Comparison of ENCODE assay signal across 1 cellular context in genomic region chr16:69311533-69312388, GRCh38.
TF ChIP-seq lines count a peak whose summit lies in the region.

No MANE protein-coding gene starts in this region.

TF ChIP-seq in K562, 482 proteins besides CTCF, POLR2A, EP300 and RAD21 (continued from another document and continues in another):
- TF ChIP-seq ZNF140 (CRISPR knock-in tag; IDR thresholded peaks at IDR 0.05) = no peak
- TF ChIP-seq THAP7 (CRISPR knock-in tag; IDR thresholded peaks at IDR 0.05) = peak; percentile 72; the same call in 1 of the 2 replicates
- no peak for TF ChIP-seq NUFIP1 (IDR thresholded peaks at IDR 0.05; ENCODE audit: partially characterized antibody)
- TF ChIP-seq, protein P1, sequence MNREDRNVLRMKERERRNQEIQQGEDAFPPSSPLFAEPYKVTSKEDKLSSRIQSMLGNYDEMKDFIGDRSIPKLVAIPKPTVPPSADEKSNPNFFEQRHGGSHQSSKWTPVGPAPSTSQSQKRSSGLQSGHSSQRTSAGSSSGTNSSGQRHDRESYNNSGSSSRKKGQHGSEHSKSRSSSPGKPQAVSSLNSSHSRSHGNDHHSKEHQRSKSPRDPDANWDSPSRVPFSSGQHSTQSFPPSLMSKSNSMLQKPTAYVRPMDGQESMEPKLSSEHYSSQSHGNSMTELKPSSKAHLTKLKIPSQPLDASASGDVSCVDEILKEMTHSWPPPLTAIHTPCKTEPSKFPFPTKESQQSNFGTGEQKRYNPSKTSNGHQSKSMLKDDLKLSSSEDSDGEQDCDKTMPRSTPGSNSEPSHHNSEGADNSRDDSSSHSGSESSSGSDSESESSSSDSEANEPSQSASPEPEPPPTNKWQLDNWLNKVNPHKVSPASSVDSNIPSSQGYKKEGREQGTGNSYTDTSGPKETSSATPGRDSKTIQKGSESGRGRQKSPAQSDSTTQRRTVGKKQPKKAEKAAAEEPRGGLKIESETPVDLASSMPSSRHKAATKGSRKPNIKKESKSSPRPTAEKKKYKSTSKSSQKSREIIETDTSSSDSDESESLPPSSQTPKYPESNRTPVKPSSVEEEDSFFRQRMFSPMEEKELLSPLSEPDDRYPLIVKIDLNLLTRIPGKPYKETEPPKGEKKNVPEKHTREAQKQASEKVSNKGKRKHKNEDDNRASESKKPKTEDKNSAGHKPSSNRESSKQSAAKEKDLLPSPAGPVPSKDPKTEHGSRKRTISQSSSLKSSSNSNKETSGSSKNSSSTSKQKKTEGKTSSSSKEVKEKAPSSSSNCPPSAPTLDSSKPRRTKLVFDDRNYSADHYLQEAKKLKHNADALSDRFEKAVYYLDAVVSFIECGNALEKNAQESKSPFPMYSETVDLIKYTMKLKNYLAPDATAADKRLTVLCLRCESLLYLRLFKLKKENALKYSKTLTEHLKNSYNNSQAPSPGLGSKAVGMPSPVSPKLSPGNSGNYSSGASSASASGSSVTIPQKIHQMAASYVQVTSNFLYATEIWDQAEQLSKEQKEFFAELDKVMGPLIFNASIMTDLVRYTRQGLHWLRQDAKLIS (CRISPR knock-in tag; IDR thresholded peaks at IDR 0.05) = peak; percentile 77; the same call in 1 of the 2 replicates
- TF ChIP-seq FOSL1 (tag; conservative IDR thresholded peaks at IDR 0.05) = 0 out of 2 replicates have a peak, but pooled peaks have one; percentile 18
- TF ChIP-seq RFX7 (CRISPR knock-in tag; IDR thresholded peaks at IDR 0.05) = no peak
- TF ChIP-seq MAZ (CRISPR knock-in tag; conservative IDR thresholded peaks at IDR 0.05 in 1 of 2, IDR thresholded peaks at IDR 0.05 in 1 of 2) = 0 out of 4 replicates have a peak, but pooled peaks of 1 of the 2 experiments have one; percentile 10
- TF ChIP-seq CTBP1 (IDR thresholded peaks at IDR 0.05; ENCODE audit: borderline replicate concordance) = no peak; the same call in 1 of the 2 replicates
- 0 out of 2 replicates have a peak, but pooled peaks have one; percentile 41 for TF ChIP-seq CREB3L1 (IDR thresholded peaks at IDR 0.05; ENCODE audit: borderline replicate concordance, low read depth)
- no peak for TF ChIP-seq ATF1 (CRISPR knock-in tag; IDR thresholded peaks at IDR 0.05)
- TF ChIP-seq ATF1 (tag; IDR thresholded peaks at IDR 0.05) = 0 out of 2 replicates have a peak, but pooled peaks have one; percentile 1
- TF ChIP-seq MEF2D (tag; conservative IDR thresholded peaks at IDR 0.05; ENCODE audit: low read depth) = no peak
- peak; percentile 4 for TF ChIP-seq HNRNPLL (IDR thresholded peaks at IDR 0.05; ENCODE audit: low read depth, low read length, poor library complexity, severe bottlenecking)
- TF ChIP-seq RCOR1 (IDR thresholded peaks at IDR 0.05; ENCODE audit: borderline replicate concordance in 1 of 2, low read depth in 2 of 2, low read length in 2 of 2) = 0 out of 4 replicates have a peak, but pooled peaks of 1 of the 2 experiments have one; percentile 5
- 0 out of 2 replicates have a peak, but pooled peaks have one; percentile 29 for TF ChIP-seq SMARCA5 (IDR thresholded peaks at IDR 0.05)
- TF ChIP-seq FIP1L1 (IDR thresholded peaks at IDR 0.05; ENCODE audit: low read depth, low read length, poor library complexity, severe bottlenecking) = peak; percentile 59
- TF ChIP-seq, protein P2, sequence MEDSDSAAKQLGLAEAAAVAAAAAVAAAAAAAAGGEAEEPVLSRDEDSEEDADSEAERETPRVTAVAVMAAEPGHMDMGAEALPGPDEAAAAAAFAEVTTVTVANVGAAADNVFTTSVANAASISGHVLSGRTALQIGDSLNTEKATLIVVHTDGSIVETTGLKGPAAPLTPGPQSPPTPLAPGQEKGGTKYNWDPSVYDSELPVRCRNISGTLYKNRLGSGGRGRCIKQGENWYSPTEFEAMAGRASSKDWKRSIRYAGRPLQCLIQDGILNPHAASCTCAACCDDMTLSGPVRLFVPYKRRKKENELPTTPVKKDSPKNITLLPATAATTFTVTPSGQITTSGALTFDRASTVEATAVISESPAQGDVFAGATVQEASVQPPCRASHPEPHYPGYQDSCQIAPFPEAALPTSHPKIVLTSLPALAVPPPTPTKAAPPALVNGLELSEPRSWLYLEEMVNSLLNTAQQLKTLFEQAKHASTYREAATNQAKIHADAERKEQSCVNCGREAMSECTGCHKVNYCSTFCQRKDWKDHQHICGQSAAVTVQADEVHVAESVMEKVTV (CRISPR knock-in tag; IDR thresholded peaks at IDR 0.05) = no peak
- TF ChIP-seq PURB (CRISPR knock-in tag; IDR thresholded peaks at IDR 0.05; ENCODE audit: low read depth) = no peak
- no peak for TF ChIP-seq ETV6 (IDR thresholded peaks at IDR 0.05; ENCODE audit: borderline replicate concordance in 1 of 2, low read depth in 2 of 2, low read length in 1 of 2)
- TF ChIP-seq ETV6 (CRISPR knock-in tag; IDR thresholded peaks at IDR 0.05; ENCODE audit: borderline replicate concordance) = no peak
- TF ChIP-seq CXXC5 (CRISPR knock-in tag; IDR thresholded peaks at IDR 0.05) = no peak
- peak; percentile 59 for TF ChIP-seq RBM22 (IDR thresholded peaks at IDR 0.05; ENCODE audit: low read depth, low read length, poor library complexity, severe bottlenecking)
- TF ChIP-seq ETV1 (tag; conservative IDR thresholded peaks at IDR 0.05; ENCODE audit: low read depth) = no peak
- 0 out of 2 replicates have a peak, but pooled peaks have one; percentile 41 for TF ChIP-seq HBP1 (CRISPR knock-in tag; IDR thresholded peaks at IDR 0.05)
- TF ChIP-seq RBBP5 (IDR thresholded peaks at IDR 0.05; ENCODE audit: borderline replicate concordance, insufficient read depth, low read length, poor library complexity, severe bottlenecking) = peak; percentile 63
- TF ChIP-seq, protein P3, sequence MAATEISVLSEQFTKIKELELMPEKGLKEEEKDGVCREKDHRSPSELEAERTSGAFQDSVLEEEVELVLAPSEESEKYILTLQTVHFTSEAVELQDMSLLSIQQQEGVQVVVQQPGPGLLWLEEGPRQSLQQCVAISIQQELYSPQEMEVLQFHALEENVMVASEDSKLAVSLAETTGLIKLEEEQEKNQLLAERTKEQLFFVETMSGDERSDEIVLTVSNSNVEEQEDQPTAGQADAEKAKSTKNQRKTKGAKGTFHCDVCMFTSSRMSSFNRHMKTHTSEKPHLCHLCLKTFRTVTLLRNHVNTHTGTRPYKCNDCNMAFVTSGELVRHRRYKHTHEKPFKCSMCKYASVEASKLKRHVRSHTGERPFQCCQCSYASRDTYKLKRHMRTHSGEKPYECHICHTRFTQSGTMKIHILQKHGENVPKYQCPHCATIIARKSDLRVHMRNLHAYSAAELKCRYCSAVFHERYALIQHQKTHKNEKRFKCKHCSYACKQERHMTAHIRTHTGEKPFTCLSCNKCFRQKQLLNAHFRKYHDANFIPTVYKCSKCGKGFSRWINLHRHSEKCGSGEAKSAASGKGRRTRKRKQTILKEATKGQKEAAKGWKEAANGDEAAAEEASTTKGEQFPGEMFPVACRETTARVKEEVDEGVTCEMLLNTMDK (IDR thresholded peaks at IDR 0.05; ENCODE audit: borderline replicate concordance, insufficient read depth, low read depth, low read length, poor library complexity, severe bottlenecking) = peak; percentile 9
- TF ChIP-seq BRF1 (IDR thresholded peaks at IDR 0.05; ENCODE audit: borderline replicate concordance, extremely low read depth, insufficient read length) = no peak
- peak; percentile 35 to 53; a peak in 1 of 4 replicates for TF ChIP-seq FOXK2 (conservative IDR thresholded peaks at IDR 0.05 in 1 of 2, IDR thresholded peaks at IDR 0.05 in 1 of 2; ENCODE audit: low read depth in 2 of 2)
- 0 out of 2 replicates have a peak, but pooled peaks have one; percentile 34 for TF ChIP-seq KLF1 (tag; IDR thresholded peaks at IDR 0.05)
- peak; percentile 59; the same call in 1 of the 2 replicates for TF ChIP-seq SPI1 (IDR thresholded peaks at IDR 0.05; ENCODE audit: borderline replicate concordance, low read depth, low read length)
- no peak for TF ChIP-seq MXI1 (IDR thresholded peaks at IDR 0.05; ENCODE audit: low read depth, low read length)
- TF ChIP-seq ZBTB7A (IDR thresholded peaks at IDR 0.05; ENCODE audit: borderline replicate concordance, control insufficient read depth, low read depth, low read length) = peak; percentile 24; the same call in 1 of the 2 replicates
- TF ChIP-seq SMAD2 (IDR thresholded peaks at IDR 0.05; ENCODE audit: low read depth, low read length) = no peak
- TF ChIP-seq CREB1 (IDR thresholded peaks at IDR 0.05) = no peak; the same call in 1 of the 2 replicates
- 0 out of 2 replicates have a peak, but pooled peaks have one; percentile 14 for TF ChIP-seq CREB1 (CRISPR knock-in tag; IDR thresholded peaks at IDR 0.05)
- TF ChIP-seq, protein P4, sequence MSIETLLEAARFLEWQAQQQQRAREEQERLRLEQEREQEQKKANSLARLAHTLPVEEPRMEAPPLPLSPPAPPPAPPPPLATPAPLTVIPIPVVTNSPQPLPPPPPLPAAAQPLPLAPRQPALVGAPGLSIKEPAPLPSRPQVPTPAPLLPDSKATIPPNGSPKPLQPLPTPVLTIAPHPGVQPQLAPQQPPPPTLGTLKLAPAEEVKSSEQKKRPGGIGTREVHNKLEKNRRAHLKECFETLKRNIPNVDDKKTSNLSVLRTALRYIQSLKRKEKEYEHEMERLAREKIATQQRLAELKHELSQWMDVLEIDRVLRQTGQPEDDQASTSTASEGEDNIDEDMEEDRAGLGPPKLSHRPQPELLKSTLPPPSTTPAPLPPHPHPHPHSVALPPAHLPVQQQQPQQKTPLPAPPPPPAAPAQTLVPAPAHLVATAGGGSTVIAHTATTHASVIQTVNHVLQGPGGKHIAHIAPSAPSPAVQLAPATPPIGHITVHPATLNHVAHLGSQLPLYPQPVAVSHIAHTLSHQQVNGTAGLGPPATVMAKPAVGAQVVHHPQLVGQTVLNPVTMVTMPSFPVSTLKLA (conservative IDR thresholded peaks at IDR 0.05) = peak in 1 of 2 experiments; percentile 36; a peak in 1 of 4 replicates
- TF ChIP-seq, protein P5, sequence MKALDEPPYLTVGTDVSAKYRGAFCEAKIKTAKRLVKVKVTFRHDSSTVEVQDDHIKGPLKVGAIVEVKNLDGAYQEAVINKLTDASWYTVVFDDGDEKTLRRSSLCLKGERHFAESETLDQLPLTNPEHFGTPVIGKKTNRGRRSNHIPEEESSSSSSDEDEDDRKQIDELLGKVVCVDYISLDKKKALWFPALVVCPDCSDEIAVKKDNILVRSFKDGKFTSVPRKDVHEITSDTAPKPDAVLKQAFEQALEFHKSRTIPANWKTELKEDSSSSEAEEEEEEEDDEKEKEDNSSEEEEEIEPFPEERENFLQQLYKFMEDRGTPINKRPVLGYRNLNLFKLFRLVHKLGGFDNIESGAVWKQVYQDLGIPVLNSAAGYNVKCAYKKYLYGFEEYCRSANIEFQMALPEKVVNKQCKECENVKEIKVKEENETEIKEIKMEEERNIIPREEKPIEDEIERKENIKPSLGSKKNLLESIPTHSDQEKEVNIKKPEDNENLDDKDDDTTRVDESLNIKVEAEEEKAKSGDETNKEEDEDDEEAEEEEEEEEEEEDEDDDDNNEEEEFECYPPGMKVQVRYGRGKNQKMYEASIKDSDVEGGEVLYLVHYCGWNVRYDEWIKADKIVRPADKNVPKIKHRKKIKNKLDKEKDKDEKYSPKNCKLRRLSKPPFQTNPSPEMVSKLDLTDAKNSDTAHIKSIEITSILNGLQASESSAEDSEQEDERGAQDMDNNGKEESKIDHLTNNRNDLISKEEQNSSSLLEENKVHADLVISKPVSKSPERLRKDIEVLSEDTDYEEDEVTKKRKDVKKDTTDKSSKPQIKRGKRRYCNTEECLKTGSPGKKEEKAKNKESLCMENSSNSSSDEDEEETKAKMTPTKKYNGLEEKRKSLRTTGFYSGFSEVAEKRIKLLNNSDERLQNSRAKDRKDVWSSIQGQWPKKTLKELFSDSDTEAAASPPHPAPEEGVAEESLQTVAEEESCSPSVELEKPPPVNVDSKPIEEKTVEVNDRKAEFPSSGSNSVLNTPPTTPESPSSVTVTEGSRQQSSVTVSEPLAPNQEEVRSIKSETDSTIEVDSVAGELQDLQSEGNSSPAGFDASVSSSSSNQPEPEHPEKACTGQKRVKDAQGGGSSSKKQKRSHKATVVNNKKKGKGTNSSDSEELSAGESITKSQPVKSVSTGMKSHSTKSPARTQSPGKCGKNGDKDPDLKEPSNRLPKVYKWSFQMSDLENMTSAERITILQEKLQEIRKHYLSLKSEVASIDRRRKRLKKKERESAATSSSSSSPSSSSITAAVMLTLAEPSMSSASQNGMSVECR (CRISPR knock-in tag; IDR thresholded peaks at IDR 0.05) = peak; percentile 76
- TF ChIP-seq PREB (CRISPR knock-in tag; IDR thresholded peaks at IDR 0.05) = peak; percentile 14; the same call in 1 of the 2 replicates
